Comparison of ENCODE assay signal across 15 cellular contexts in genomic region chr3:6737223-6737994, GRCh38.
DNase-seq lines count a peak whose midpoint lies in the region; ATAC-seq and TF ChIP-seq lines count a peak whose summit lies in the region.
"Had no signal": no experiment of that assay in that cellular context is flagged by ENCODE, and none has a peak within 500 bp of the region (broad histone marks: within the 10 kb centered on the region; RNA-seq: fewer than 3 reads in every experiment).

No MANE protein-coding gene starts in this region.

- DNase-seq in GM12865 (ENCODE audit: low read depth), result peak; percentile 24
- peak; percentile 77 for DNase-seq in Jurkat, Clone E6-1 (ENCODE audit: low read depth, low spot score)
- DNase-seq in neuronal stem cell (ENCODE audit: low spot score), result no peak
- DNase-seq in kidney glomerular epithelial cell (lab: John Stamatoyannopoulos, UW), result no peak
- DNase-seq: BE2C; CD4-positive, alpha-beta memory T cell; GF-D8; GM23248; Karpas-422 had no signal

- no peak overlapping the region for H3K18ac ChIP-seq in neuronal stem cell (ENCODE audit: low read length)

- no peak overlapping the region for H2BK5ac ChIP-seq in neuronal stem cell (ENCODE audit: low read length)

- no peaks in the 10 kb centered on the region for H3K79me1 ChIP-seq in neuronal stem cell (ENCODE audit: low read depth, low read length)

- peak; percentile 58 for ATAC-seq in GM19351 (IDR thresholded peaks at IDR 0.05; ENCODE audit: unreplicated experiment)
- no peak for ATAC-seq in HG03095 (IDR thresholded peaks at IDR 0.05; ENCODE audit: unreplicated experiment)
- ATAC-seq: A549, HepG2, K562 had no signal

- H3K9me3 ChIP-seq in neuronal stem cell (replicated peaks in 1 of 2; ENCODE audit: control insufficient read depth in 2 of 2, insufficient read depth in 1 of 2, low read depth in 1 of 2, low read length in 2 of 2), result no peaks in the 10 kb centered on the region
- H3K9me3 ChIP-seq: A549, BE2C had no signal

- H2BK12ac ChIP-seq in neuronal stem cell (ENCODE audit: low read length), result no peak overlapping the region

- H3K27ac ChIP-seq in neuronal stem cell (replicated peaks; ENCODE audit: low read length), result no peak overlapping the region
- H3K27ac ChIP-seq: A549, C4-2B, GM23248 had no signal

- H2BK15ac ChIP-seq in neuronal stem cell (ENCODE audit: low read length), result no peak overlapping the region

- H2AFZ ChIP-seq in neuronal stem cell (ENCODE audit: low read length), result no peak overlapping the region
- H2AFZ ChIP-seq: GM23248 had no signal

- no peak overlapping the region for H3K4me3 ChIP-seq in GM12865 (ENCODE audit: low read depth, low read length)
- no peak overlapping the region for H3K4me3 ChIP-seq in Jurkat, Clone E6-1 (ENCODE audit: low read length)
- no peak overlapping the region for H3K4me3 ChIP-seq in neuronal stem cell (ENCODE audit: low read length in 2 of 2)
- H3K4me3 ChIP-seq: A549, GM23248, K562 had no signal

- H3K9ac ChIP-seq in neuronal stem cell (ENCODE audit: low read depth, low read length, poor library complexity), result no peak overlapping the region
- H3K9ac ChIP-seq: GM23248 had no signal

- peaks cover 0 to 3% of the 10 kb centered on the region in 2 donors for H3K4me1 ChIP-seq in neuronal stem cell (ENCODE audit: control insufficient read depth in 2 of 2, insufficient read depth in 1 of 2, low read depth in 1 of 2, low read length in 2 of 2)
- H3K4me1 ChIP-seq: A549, BE2C had no signal

- H3K27me3 ChIP-seq in neuronal stem cell (ENCODE audit: control insufficient read depth in 3 of 3, insufficient read depth in 3 of 3, low read depth in 1 of 3, low read length in 3 of 3), result no peaks in the 10 kb centered on the region
- H3K27me3 ChIP-seq: BE2C had no signal

- peak overlapping the region; percentile 30 for H2AK5ac ChIP-seq in neuronal stem cell (ENCODE audit: low read depth, low read length)

- H4K91ac ChIP-seq in neuronal stem cell (ENCODE audit: low read depth, low read length, poor library complexity), result no peak overlapping the region

- no peak for TF ChIP-seq CTCF in GM12865 (IDR thresholded peaks at IDR 0.05; ENCODE audit: insufficient read depth, low read depth, low read length, missing control alignments)

- H3K36me3 ChIP-seq in neuronal stem cell (replicated peaks in 1 of 2; ENCODE audit: control insufficient read depth in 2 of 2, insufficient read depth in 2 of 2, low read length in 2 of 2), result no peaks in the 10 kb centered on the region
- H3K36me3 ChIP-seq: BE2C had no signal

- H3K4ac ChIP-seq in neuronal stem cell (ENCODE audit: low read length), result no peak overlapping the region

- H2BK120ac ChIP-seq in neuronal stem cell (ENCODE audit: low read depth, low read length), result no peak overlapping the region

- no peak overlapping the region for H4K8ac ChIP-seq in neuronal stem cell (ENCODE audit: low read depth, low read length)

- no peak overlapping the region for H3K4me2 ChIP-seq in neuronal stem cell (ENCODE audit: insufficient read depth, low read length, poor library complexity, severe bottlenecking)
- H3K4me2 ChIP-seq: A549 had no signal

- WGBS in neuronal stem cell (ENCODE audit: extremely low coverage in 2 of 2, insufficient read length in 2 of 2, insufficient replicate concordance in 1 of 2), 2 donors, result no CpG with 5 or more reads among the region's 4 CpGs

- H3K23ac ChIP-seq in neuronal stem cell (ENCODE audit: low read depth, low read length, poor library complexity), result no peak overlapping the region

- H3K14ac ChIP-seq in neuronal stem cell (ENCODE audit: low read length), result no peak overlapping the region

Comparison
In these comparisons a context has a peak if more than half of its experiments do, and no peak if none do; other contexts are left out.
1. DNase-seq: peak in GM12865 (single experiment) and Jurkat, Clone E6-1 (single experiment); none in neuronal stem cell (single experiment) and kidney glomerular epithelial cell (single experiment).